ENCODE assay signal across 15 cellular contexts in the genomic region with DNA sequence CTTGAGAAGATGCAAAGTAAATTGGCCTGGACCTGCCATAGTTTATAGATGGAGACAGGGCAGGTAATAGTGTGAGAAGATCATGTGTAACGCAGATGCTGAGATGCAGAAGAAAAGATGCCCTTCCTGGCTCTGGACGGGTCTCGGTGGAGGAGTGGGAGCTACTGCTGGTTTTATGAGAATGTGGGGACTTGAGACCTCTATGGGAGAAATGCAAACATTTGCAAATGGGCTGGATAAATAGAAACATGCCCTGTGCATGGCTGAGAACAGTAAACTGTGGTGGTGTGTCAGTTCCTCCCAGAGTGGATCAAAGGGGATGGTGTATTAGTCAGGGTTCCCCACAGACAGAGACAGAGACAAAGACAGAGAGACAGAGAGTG. TPM values are rescaled to one million over a fixed set of nuclear protein-coding genes. Genes with fewer than 3 reads are reported as not detected.
DNase-seq lines count a peak whose midpoint lies in the region; ATAC-seq and TF ChIP-seq lines count a peak whose summit lies in the region.
"Had no signal": no experiment of that assay in that cellular context is flagged by ENCODE, and none has a peak within 500 bp of the region (broad histone marks: within the 10 kb centered on the region; RNA-seq: fewer than 3 reads in every experiment).

No MANE protein-coding gene starts in this region.

- H3K27ac ChIP-seq in CD4-positive, alpha-beta memory T cell (ENCODE audit: low read depth, low read length), result peak overlapping the region; percentile 71
- peak overlapping the region; percentile 49 for H3K27ac ChIP-seq in HL-60 (replicated peaks)
- H3K27ac ChIP-seq in transverse colon, result no peak overlapping the region
- H3K27ac ChIP-seq: ascending aorta, testis had no signal

- peaks cover 62 to 77% (median 70%) of the 10 kb centered on the region in 4 donors for H3K4me1 Mint-ChIP-seq in CD4-positive, alpha-beta memory T cell
- H3K4me1 Mint-ChIP-seq in activated naive CD8-positive, alpha-beta T cell treated with anti-CD3 and anti-CD28 coated beads, Interleukin-2, amount 50 U/mL, for 24 hours, result peaks cover 69% of the 10 kb centered on the region

- POLR2A ChIA-PET in CD4-positive, alpha-beta memory T cell (lab: Charles Lee; ENCODE audit: partially characterized antibody), result interaction anchor here (1.0 to 23.2 kb wide), 14 partner anchors 8 to 237 kb away, joined by 3 to 604 read pairs (median 4); partner anchors contain the start of gene UBASH3A

- H3K4me3 ChIP-seq in CD4-positive, alpha-beta memory T cell (ENCODE audit: low read length in 2 of 2), result peak overlapping the region in 1 of 2 donors; percentile 39
- H3K4me3 ChIP-seq in HL-60 (replicated peaks; ENCODE audit: insufficient read depth, low read length), result no peak overlapping the region
- no peak overlapping the region for H3K4me3 ChIP-seq in transverse colon
- H3K4me3 ChIP-seq: ascending aorta, HAP-1, testis had no signal

- TF ChIP-seq EP300 in transverse colon (IDR thresholded peaks at IDR 0.05; ENCODE audit: low read depth), result no peak

- no peaks in the 10 kb centered on the region for H3K9me3 Mint-ChIP-seq in CD4-positive, alpha-beta memory T cell
- H3K9me3 Mint-ChIP-seq in activated naive CD8-positive, alpha-beta T cell treated with anti-CD3 and anti-CD28 coated beads, Interleukin-2, amount 50 U/mL, for 24 hours, result no peaks in the 10 kb centered on the region

- H3K27me3 Mint-ChIP-seq in CD4-positive, alpha-beta memory T cell, result no peaks in the 10 kb centered on the region
- H3K27me3 Mint-ChIP-seq in activated naive CD8-positive, alpha-beta T cell treated with anti-CD3 and anti-CD28 coated beads, Interleukin-2, amount 50 U/mL, for 24 hours, result peaks cover 3% of the 10 kb centered on the region

- H3K36me3 ChIP-seq in CD4-positive, alpha-beta memory T cell (ENCODE audit: insufficient read depth, low read length), result peaks cover 67% of the 10 kb centered on the region
- no peaks in the 10 kb centered on the region for H3K36me3 ChIP-seq in transverse colon
- H3K36me3 ChIP-seq: ascending aorta, HAP-1 had no signal

- peak overlapping the region; percentile 57 to 91 (median 78) for H3K4me3 Mint-ChIP-seq in CD4-positive, alpha-beta memory T cell
- H3K4me3 Mint-ChIP-seq in activated naive CD8-positive, alpha-beta T cell treated with anti-CD3 and anti-CD28 coated beads, Interleukin-2, amount 50 U/mL, for 24 hours, result peak overlapping the region; percentile 63

- TF ChIP-seq POLR2A in transverse colon (IDR thresholded peaks at IDR 0.05), result no peak

- CTCF ChIA-PET in CD4-positive, alpha-beta memory T cell (lab: Charles Lee; ENCODE audit: partially characterized antibody), result interaction anchor here (1.1 to 3.2 kb wide), 5 partner anchors 21 to 89 kb away, joined by 3 to 27 read pairs (median 4); partner anchors contain the start of gene UBASH3A

- peak overlapping the region; percentile 67 to 96 (median 93) for H3K27ac Mint-ChIP-seq in CD4-positive, alpha-beta memory T cell
- H3K27ac Mint-ChIP-seq in activated naive CD8-positive, alpha-beta T cell treated with anti-CD3 and anti-CD28 coated beads, Interleukin-2, amount 50 U/mL, for 24 hours, result peak overlapping the region; percentile 89

- peak in 1 of 5 donors; percentile 67 for DNase-seq in CD4-positive, alpha-beta memory T cell
- DNase-seq in GM13977 (ENCODE audit: low spot score), result peak; percentile 58
- no peak for DNase-seq in HL-60 (ENCODE audit: low read depth in 1 of 2, low spot score in 1 of 2)
- no peak for DNase-seq in activated naive CD8-positive, alpha-beta T cell treated with anti-CD3 and anti-CD28 coated beads, Interleukin-2, amount 50 U/mL, for 24 hours
- no peak for DNase-seq in KG1 (lab: John Stamatoyannopoulos, UW)
- no peak for DNase-seq in transverse colon
- no peak for DNase-seq in ureter (ENCODE audit: low spot score)
- DNase-seq: foreskin melanocyte, right cardiac atrium, testis had no signal

- H3K27me3 ChIP-seq in CD4-positive, alpha-beta memory T cell (ENCODE audit: insufficient read depth, low read length), result no peaks in the 10 kb centered on the region
- H3K27me3 ChIP-seq in HL-60 (ENCODE audit: insufficient read depth, poor library complexity, severe bottlenecking) (no peaks in the 10 kb centered on the region), transverse colon (peaks cover 9% of the 10 kb centered on the region)
- H3K27me3 ChIP-seq: ascending aorta, testis had no signal

- intact Hi-C loops in CD4-positive, alpha-beta memory T cell (cut with micrococcal nuclease), result loop anchor here (1.0 to 5.0 kb wide), 6 partner anchors 10 to 87 kb away; no protein-coding TSS in a partner anchor
- intact Hi-C loops in transverse colon (cut with DNase I; ENCODE audit: low total_unique reads), result no loop called here

- H3K4me1 ChIP-seq in CD4-positive, alpha-beta memory T cell (ENCODE audit: insufficient read depth, low read length), result peaks cover 79% of the 10 kb centered on the region
- peaks cover 0 to 7% (median 0%) of the 10 kb centered on the region in 4 donors for H3K4me1 ChIP-seq in transverse colon
- H3K4me1 ChIP-seq: ascending aorta, HAP-1, testis had no signal

- TF ChIP-seq CTCF in GM13977 (IDR thresholded peaks at IDR 0.05; ENCODE audit: extremely low read depth, insufficient read depth, missing control alignments) (no peak), HL-60 (IDR thresholded peaks at IDR 0.05; ENCODE audit: insufficient read depth, low read length) (no peak), transverse colon (IDR thresholded peaks at IDR 0.05) (no peak)

- peaks cover 64 to 76% of the 10 kb centered on the region in 2 donors for H3K36me3 Mint-ChIP-seq in CD4-positive, alpha-beta memory T cell
- peaks cover 73% of the 10 kb centered on the region for H3K36me3 Mint-ChIP-seq in activated naive CD8-positive, alpha-beta T cell treated with anti-CD3 and anti-CD28 coated beads, Interleukin-2, amount 50 U/mL, for 24 hours (ENCODE audit: low read depth)

- 67 to 68% methylated on average over 3 of the region's 3 CpGs for WGBS in transverse colon (ENCODE audit: low coverage in 1 of 2), 2 donors

- peak; percentile 70 for ATAC-seq in activated naive CD8-positive, alpha-beta T cell treated with anti-CD3 and anti-CD28 coated beads, Interleukin-2, amount 50 U/mL, for 24 hours
- ATAC-seq in GM21529 (IDR thresholded peaks at IDR 0.05; ENCODE audit: unreplicated experiment), result no peak
- ATAC-seq: right cardiac atrium had no signal

- H3K9me3 ChIP-seq in CD4-positive, alpha-beta memory T cell (ENCODE audit: control insufficient read depth in 1 of 2, low read length in 2 of 2), result no peaks in the 10 kb centered on the region
- no peaks in the 10 kb centered on the region for H3K9me3 ChIP-seq in transverse colon
- H3K9me3 ChIP-seq: ascending aorta, HAP-1, testis had no signal

- in situ Hi-C loops in GM13977 (cut with MboI; ENCODE audit: low pct_unique_long_range_greater_than_20kb, low sequenced_read_pairs, unreplicated experiment), result loop anchor here (5.0 kb wide), 1 partner anchor 53 kb away; no protein-coding TSS in a partner anchor
- in situ Hi-C loops in transverse colon (cut with MboI; ENCODE audit: low pct_ligation_motif_present in 1 of 4, low pct_unique_long_range_greater_than_20kb in 1 of 4, low sequenced_read_pairs in 3 of 4), result no loop called here

RNA-seq across cellular contexts. Expression of gene UBASH3A, which starts 21.9 kb away (rescaled TPM):
- total RNA-seq in CD4-positive, alpha-beta memory T cell, result 10 to 100 TPM; 79.3 to 93.6 TPM
- 10 to 100 TPM; 43.1 to 58.0 TPM for polyA plus RNA-seq in CD4-positive, alpha-beta memory T cell
- 1 to 10 TPM in 1 of 4 donors, under 1 TPM in 2, not detected in 1; 0.37 to 3.0 (median 0.82) TPM for total RNA-seq in transverse colon
- total RNA-seq in ureter, result 1.4 TPM
- total RNA-seq: kidney epithelial cell, OCI-LY7 had no signal

RNA-seq across cellular contexts. Expression of gene TMPRSS3, which starts 29.7 kb away (rescaled TPM):
- total RNA-seq in CD4-positive, alpha-beta memory T cell, result 1 to 10 TPM; 1.8 to 3.2 TPM
- polyA plus RNA-seq in CD4-positive, alpha-beta memory T cell, result 1 to 10 TPM; 4.2 to 4.5 TPM
- total RNA-seq in transverse colon, result 1 to 10 TPM in 1 of 4 donors, under 1 TPM in 1, not detected in 2; 0.68 to 1.3 TPM
- 1.7 TPM for total RNA-seq in ureter
- total RNA-seq: ascending aorta, OCI-LY7, right cardiac atrium had no signal
- polyA plus RNA-seq: right cardiac atrium had no signal

RNA-seq across cellular contexts. Expression of gene TFF1, which starts 59.3 kb away (rescaled TPM):
- total RNA-seq in CD4-positive, alpha-beta memory T cell, result not detected
- polyA plus RNA-seq in CD4-positive, alpha-beta memory T cell, result not detected
- 10 to 100 TPM in 2 of 4 donors, 1 to 10 TPM in 1, not detected in 1; 8.6 to 45.3 (median 25.8) TPM for total RNA-seq in transverse colon
- 2.6 TPM for total RNA-seq in ureter
- total RNA-seq: ascending aorta, kidney epithelial cell, OCI-LY7, right cardiac atrium, testis had no signal
- polyA plus RNA-seq: right cardiac atrium had no signal

Comparison
In these comparisons a context has a peak if more than half of its experiments do, and no peak if none do; other contexts are left out.
1. H3K27ac ChIP-seq: peak in CD4-positive, alpha-beta memory T cell (single experiment) and HL-60 (single experiment); none in transverse colon (0 of 4).
2. RNA of gene UBASH3A, which starts 21.9 kb away (total RNA-seq): 79.3 to 93.6 TPM in CD4-positive, alpha-beta memory T cell; 1.4 TPM in ureter (single experiment) and 0.37 to 3.0 TPM in transverse colon; every median in the first group is over 10 times any median in the second.